14 cellular contexts compared by ENCODE assay signal in genomic region chr6:75492769-75493168, GRCh38. TPM values are rescaled to one million over a fixed set of nuclear protein-coding genes. Genes with fewer than 3 reads are reported as not detected.
DNase-seq lines count a peak whose midpoint lies in the region; ATAC-seq, FAIRE-seq and TF ChIP-seq lines count a peak whose summit lies in the region.
"Had no signal": no experiment of that assay in that cellular context is flagged by ENCODE, and none has a peak within 500 bp of the region (broad histone marks: within the 10 kb centered on the region; RNA-seq: fewer than 3 reads in every experiment).

No MANE protein-coding gene starts in this region.

- no peak for FAIRE-seq in urothelium cell line (lab: Jason Lieb, UNC)
- FAIRE-seq: H1 had no signal

- no peak overlapping the region for H3K4me3 Mint-ChIP-seq in T-cell
- H3K4me3 Mint-ChIP-seq: activated T-cell treated with anti-CD3 and anti-CD28 coated beads, Interleukin-2, amount 50 U/mL, for 24 hours had no signal

- DNase-seq in MM.1S (peak; percentile 21), right lobe of liver (no peak), upper lobe of left lung (peak in 1 of 2 donors; percentile 27), AML-193 (lab: John Stamatoyannopoulos, UW) (no peak), urothelium cell line (ENCODE audit: low spot score) (no peak), DMS 273 treated with DMSO at 0.1 percent for 48 hours (lab: John Stamatoyannopoulos, UW) (no peak), T-cell (no peak)
- DNase-seq: activated T-cell treated with anti-CD3 and anti-CD28 coated beads, Interleukin-2, amount 50 U/mL, for 24 hours; NCI-H526; SHP77 treated with DMSO at 0.1 percent for 48 hours had no signal

- ATAC-seq in GM19324 (IDR thresholded peaks at IDR 0.05; ENCODE audit: low FRiP score, unreplicated experiment) (peak; percentile 27), right lobe of liver (no peak), upper lobe of left lung (ENCODE audit: low FRiP score in 2 of 2) (peak; percentile 51 to 71), T-cell (replicated peaks in 1 of 4) (no peak)
- ATAC-seq: esophagus mucosa had no signal

- H3F3A ChIP-seq in MM.1S (ENCODE audit: insufficient read depth, low read length): no peaks in the 10 kb centered on the region

- H4K20me1 ChIP-seq in MM.1S (ENCODE audit: insufficient read depth, low read length): no peaks in the 10 kb centered on the region

- 0 out of 2 replicates have a peak, but pooled peaks cover 4% of the 10 kb centered on the region for H3K4me1 ChIP-seq in MM.1S (ENCODE audit: low read length)
- no peaks in the 10 kb centered on the region for H3K4me1 ChIP-seq in right lobe of liver
- peaks cover 0 to 14% (median 5%) of the 10 kb centered on the region in 4 donors for H3K4me1 ChIP-seq in upper lobe of left lung

- H3K36me3 Mint-ChIP-seq in T-cell: no peaks in the 10 kb centered on the region

- H3K27ac ChIP-seq in MM.1S (ENCODE audit: low read length): no peak overlapping the region
- peak overlapping the region; percentile 29 to 43 (median 38) for H3K27ac ChIP-seq in right lobe of liver
- peak overlapping the region; percentile 77 to 85 (median 80) for H3K27ac ChIP-seq in upper lobe of left lung
- H3K27ac ChIP-seq: VCaP had no signal

- WGBS in right lobe of liver (ENCODE audit: insufficient coverage, low coverage, low lambda C conversion rate, missing lambda C conversion rate): 29% methylated on average over 3 of the region's 3 CpGs
- 47 to 51% methylated on average over 3 of the region's 3 CpGs for WGBS in upper lobe of left lung, 2 donors

- intact Hi-C loops in right lobe of liver (cut with DNase I): no loop called here

- no peaks in the 10 kb centered on the region for H3K27me3 ChIP-seq in MM.1S (replicated peaks; ENCODE audit: insufficient read depth, low read length)
- no peaks in the 10 kb centered on the region for H3K27me3 ChIP-seq in right lobe of liver
- H3K27me3 ChIP-seq in upper lobe of left lung: no peaks in the 10 kb centered on the region

- TF ChIP-seq POLR2A in right lobe of liver (IDR thresholded peaks at IDR 0.05) (no peak), upper lobe of left lung (IDR thresholded peaks at IDR 0.05) (peak in 1 of 4 donors; percentile 37)

- no peaks in the 10 kb centered on the region for H3K9me3 Mint-ChIP-seq in T-cell
- H3K9me3 Mint-ChIP-seq: activated T-cell treated with anti-CD3 and anti-CD28 coated beads, Interleukin-2, amount 50 U/mL, for 24 hours had no signal

- peaks cover 24 to 35% of the 10 kb centered on the region in 2 donors for H3K27me3 Mint-ChIP-seq in T-cell

- H3K9me2 ChIP-seq in MM.1S (replicated peaks; ENCODE audit: insufficient read depth, low read length): no peaks in the 10 kb centered on the region

- no peaks in the 10 kb centered on the region for H3K79me2 ChIP-seq in MM.1S (ENCODE audit: low read length)

- TF ChIP-seq EP300 in upper lobe of left lung (IDR thresholded peaks at IDR 0.05): peak in 1 of 4 donors; percentile 81

- no peak overlapping the region for H3K4me3 ChIP-seq in MM.1S (ENCODE audit: low read length)
- peak overlapping the region; percentile 10 to 27 (median 12) for H3K4me3 ChIP-seq in right lobe of liver
- peak overlapping the region in 3 of 4 donors; percentile 31 to 46 (median 42) for H3K4me3 ChIP-seq in upper lobe of left lung

- no peak overlapping the region for H3K27ac Mint-ChIP-seq in T-cell
- H3K27ac Mint-ChIP-seq: activated T-cell treated with anti-CD3 and anti-CD28 coated beads, Interleukin-2, amount 50 U/mL, for 24 hours had no signal

- H2AFZ ChIP-seq in MM.1S (ENCODE audit: low read length): peak overlapping the region; percentile 10; the same call in 1 of the 2 replicates

- POLR2A ChIA-PET in T-cell (lab: Charles Lee): no interaction called here

- peaks cover 4 to 9% (median 5%) of the 10 kb centered on the region in 3 donors for H3K4me1 Mint-ChIP-seq in T-cell

- H3K36me3 ChIP-seq in MM.1S (replicated peaks; ENCODE audit: insufficient read depth, low read length) (no peaks in the 10 kb centered on the region), right lobe of liver (no peaks in the 10 kb centered on the region), upper lobe of left lung (no peaks in the 10 kb centered on the region)

- TF ChIP-seq CTCF in MM.1S (IDR thresholded peaks at IDR 0.05; ENCODE audit: low read length) (no peak), right lobe of liver (IDR thresholded peaks at IDR 0.05) (no peak), upper lobe of left lung (IDR thresholded peaks at IDR 0.05) (no peak)

- H3K4me2 ChIP-seq in MM.1S (ENCODE audit: low read depth, low read length): no peak overlapping the region

- CTCF ChIA-PET in T-cell (lab: Charles Lee): no interaction called here

- no peak overlapping the region for H3K9ac ChIP-seq in MM.1S (ENCODE audit: low read length)

- no peaks in the 10 kb centered on the region for H3K9me3 ChIP-seq in MM.1S (replicated peaks; ENCODE audit: insufficient read depth, low read length)
- no peaks in the 10 kb centered on the region for H3K9me3 ChIP-seq in right lobe of liver
- no peaks in the 10 kb centered on the region for H3K9me3 ChIP-seq in upper lobe of left lung

RNA-seq across cellular contexts. Expression of gene FILIP1, which starts 0.8 kb away (rescaled TPM):
- total RNA-seq in right lobe of liver: 1 to 10 TPM in 5 of 6 experiments, under 1 TPM in 1; 0.95 to 2.2 (median 1.6) TPM
- total RNA-seq in upper lobe of left lung: 10 to 100 TPM; 16.7 to 31.7 (median 21.7) TPM
- total RNA-seq in T-cell: under 1 TPM in 2 of 5 donors, not detected in 3; 0.07 to 0.09 TPM

Comparison
In these comparisons a context has a peak if more than half of its experiments do, and no peak if none do; other contexts are left out.
1. ATAC-seq: peak in GM19324 (single experiment) and upper lobe of left lung (2 of 2); none in right lobe of liver (0 of 4) and T-cell (0 of 4).
2. RNA of gene FILIP1, which starts 0.8 kb away (total RNA-seq): 16.7 to 31.7 TPM in upper lobe of left lung; 0.95 to 2.2 TPM in right lobe of liver and 0.07 to 0.09 TPM in T-cell; every median in the first group is over 4 times any median in the second.